In the genomic region with DNA sequence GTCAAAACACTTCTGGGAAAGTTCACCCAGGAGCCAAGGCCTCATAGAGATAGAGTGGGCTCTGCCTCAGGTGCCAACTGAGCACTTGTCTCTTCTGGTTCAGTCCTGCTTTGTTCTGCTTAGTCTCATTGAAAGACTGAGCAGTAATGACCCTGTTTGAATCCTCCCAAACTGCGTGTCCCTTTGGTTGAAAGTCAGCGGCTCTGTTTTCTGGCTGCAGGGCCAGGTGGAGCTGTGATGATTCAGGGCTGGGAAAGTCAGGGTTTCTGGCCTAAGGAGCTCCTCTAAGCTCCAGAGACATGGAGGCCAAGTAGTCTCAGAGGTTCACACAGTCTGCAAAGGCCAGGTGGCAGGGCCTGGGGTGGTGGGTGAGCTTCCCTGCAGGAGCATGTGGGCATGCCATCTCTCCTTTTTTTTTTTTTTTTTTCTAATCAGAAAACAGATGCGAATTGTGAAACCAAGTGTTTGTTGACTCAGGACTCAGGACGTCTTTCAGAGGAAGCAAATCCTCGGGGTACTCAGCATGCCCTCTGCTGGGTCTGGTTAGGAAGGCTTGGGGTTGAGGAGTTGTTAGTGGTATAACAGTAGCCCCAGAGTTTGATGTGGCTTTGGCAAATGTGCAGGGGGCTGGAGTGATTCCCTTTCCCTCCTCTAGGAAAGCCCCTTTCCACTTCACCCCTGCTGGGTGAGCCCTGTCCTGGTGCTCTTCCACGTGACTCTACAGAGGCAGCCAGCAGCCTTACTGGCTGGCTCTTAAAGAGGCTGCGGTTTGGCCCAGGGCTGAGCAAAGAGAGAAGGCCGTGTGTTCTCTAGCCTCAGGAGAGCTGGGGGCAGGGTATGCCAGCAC, we compare ENCODE assay signal across 9 cellular contexts. TPM values are rescaled to one million over a fixed set of nuclear protein-coding genes. Genes with fewer than 3 reads are reported as not detected.
DNase-seq lines count a peak whose midpoint lies in the region; ATAC-seq and TF ChIP-seq lines count a peak whose summit lies in the region.
"Had no signal": no experiment of that assay in that cellular context is flagged by ENCODE, and none has a peak within 500 bp of the region (broad histone marks: within the 10 kb centered on the region; RNA-seq: fewer than 3 reads in every experiment).

No MANE protein-coding gene starts in this region.

- no peak overlapping the region; the same call in 1 of the 2 replicates for H3K9ac ChIP-seq in MM.1S (ENCODE audit: low read length)

- peak; percentile 63 to 76 for ATAC-seq in lower lobe of right lung
- no peak for ATAC-seq in HG02852 (IDR thresholded peaks at IDR 0.05; ENCODE audit: unreplicated experiment)
- ATAC-seq in HG02759 (IDR thresholded peaks at IDR 0.05; ENCODE audit: unreplicated experiment), result no peak

- H3K36me3 ChIP-seq in MM.1S (replicated peaks; ENCODE audit: insufficient read depth, low read length) (no peaks in the 10 kb centered on the region), lower lobe of right lung (no peaks in the 10 kb centered on the region)

- peak overlapping the region; percentile 43; the same call in 1 of the 2 replicates for H3K4me2 ChIP-seq in MM.1S (ENCODE audit: low read depth, low read length)

- H3K27me3 ChIP-seq in MM.1S (replicated peaks; ENCODE audit: insufficient read depth, low read length), result no peaks in the 10 kb centered on the region
- no peaks in the 10 kb centered on the region for H3K27me3 ChIP-seq in lower lobe of right lung (ENCODE audit: low read depth)

- TF ChIP-seq CTCF in MM.1S (IDR thresholded peaks at IDR 0.05; ENCODE audit: low read length), result peak; percentile 25
- no peak for TF ChIP-seq CTCF in coronary artery (IDR thresholded peaks at IDR 0.05)
- TF ChIP-seq CTCF in lower lobe of right lung (IDR thresholded peaks at IDR 0.05), result no peak

- intact Hi-C loops in lower lobe of right lung (cut with DNase I), result no loop called here

- H3K4me3 ChIP-seq in MM.1S (ENCODE audit: low read length) (no peak overlapping the region), coronary artery (no peak overlapping the region), lower lobe of right lung (no peak overlapping the region)

- H3K4me1 ChIP-seq in MM.1S (ENCODE audit: low read length), result peaks cover 20% of the 10 kb centered on the region
- peaks cover 17% of the 10 kb centered on the region for H3K4me1 ChIP-seq in lower lobe of right lung

- H3K27ac ChIP-seq in MM.1S (ENCODE audit: low read length), result peak overlapping the region; percentile 57; the same call in 1 of the 2 replicates
- peak overlapping the region; percentile 30 to 56 for H3K27ac ChIP-seq in coronary artery
- peak overlapping the region; percentile 14 for H3K27ac ChIP-seq in lower lobe of right lung

- DNase-seq in COLO668 (lab: John Stamatoyannopoulos, UW; ENCODE audit: unreplicated experiment) (peak; percentile 38), MM.1S (peak; percentile 70), coronary artery (ENCODE audit: low spot score) (no peak), lower lobe of right lung (peak; percentile 57), DMS 273 (lab: John Stamatoyannopoulos, UW; ENCODE audit: unreplicated experiment) (no peak), Ammon's horn (ENCODE audit: low spot score) (no peak)
- DNase-seq: Calu3 had no signal

- H3K9me2 ChIP-seq in MM.1S (replicated peaks; ENCODE audit: insufficient read depth, low read length), result no peaks in the 10 kb centered on the region

- no peaks in the 10 kb centered on the region for H4K20me1 ChIP-seq in MM.1S (ENCODE audit: insufficient read depth, low read length)

- H3K79me2 ChIP-seq in MM.1S (ENCODE audit: low read length), result no peaks in the 10 kb centered on the region

- H3F3A ChIP-seq in MM.1S (ENCODE audit: insufficient read depth, low read length), result 0 out of 2 replicates have a peak, but pooled peaks cover 4% of the 10 kb centered on the region

- peak overlapping the region; percentile 80 for H2AFZ ChIP-seq in MM.1S (ENCODE audit: low read length)

- H3K9me3 ChIP-seq in MM.1S (replicated peaks; ENCODE audit: insufficient read depth, low read length) (no peaks in the 10 kb centered on the region), lower lobe of right lung (no peaks in the 10 kb centered on the region)

RNA-seq across cellular contexts. Expression of gene TMEM17, which starts 38.3 kb away (rescaled TPM):
- total RNA-seq in lower lobe of right lung, result 1.8 TPM

Comparison
In these comparisons a context has a peak if more than half of its experiments do, and no peak if none do; other contexts are left out.
1. DNase-seq: peak in COLO668 (single experiment), MM.1S (single experiment) and lower lobe of right lung (single experiment); none in coronary artery (single experiment), DMS 273 (single experiment) and Ammon's horn (single experiment).
2. ATAC-seq: peak in lower lobe of right lung (2 of 2); none in HG02852 (single experiment) and HG02759 (single experiment).
3. Peak in every context shown above with its lines, with median percentiles within 50 percentile points of each other: H3K27ac ChIP-seq.